In the genomic region with DNA sequence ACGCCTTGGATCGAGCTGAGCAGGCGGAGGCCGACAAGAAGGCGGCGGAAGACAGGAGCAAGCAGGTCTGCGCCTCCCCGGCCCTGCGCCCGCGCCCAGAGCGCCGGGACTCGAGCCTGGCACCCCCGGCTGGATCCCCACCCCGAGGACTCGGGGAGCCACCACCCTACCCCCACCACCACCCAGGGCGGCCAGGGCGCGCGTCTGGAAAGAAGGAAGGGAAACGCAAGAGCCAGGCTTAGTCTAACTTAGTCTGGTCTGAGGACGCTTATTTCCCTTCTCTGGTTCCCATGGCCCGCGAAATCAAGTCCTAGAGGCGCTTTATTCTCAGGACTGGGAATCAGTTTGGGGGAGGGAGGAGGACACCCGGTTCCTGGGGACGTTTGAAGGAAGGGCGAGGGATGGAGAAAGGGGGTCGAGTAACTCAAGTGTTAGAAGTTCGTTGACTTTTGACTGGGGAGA, we compare ENCODE assay signal across 1 cellular context.
TF ChIP-seq lines count a peak whose summit lies in the region.

No MANE protein-coding gene starts in this region.

TF ChIP-seq in GM23338, 12 proteins besides CTCF, POLR2A, EP300 and RAD21 (continued from another document):
- TF ChIP-seq, protein P1, sequence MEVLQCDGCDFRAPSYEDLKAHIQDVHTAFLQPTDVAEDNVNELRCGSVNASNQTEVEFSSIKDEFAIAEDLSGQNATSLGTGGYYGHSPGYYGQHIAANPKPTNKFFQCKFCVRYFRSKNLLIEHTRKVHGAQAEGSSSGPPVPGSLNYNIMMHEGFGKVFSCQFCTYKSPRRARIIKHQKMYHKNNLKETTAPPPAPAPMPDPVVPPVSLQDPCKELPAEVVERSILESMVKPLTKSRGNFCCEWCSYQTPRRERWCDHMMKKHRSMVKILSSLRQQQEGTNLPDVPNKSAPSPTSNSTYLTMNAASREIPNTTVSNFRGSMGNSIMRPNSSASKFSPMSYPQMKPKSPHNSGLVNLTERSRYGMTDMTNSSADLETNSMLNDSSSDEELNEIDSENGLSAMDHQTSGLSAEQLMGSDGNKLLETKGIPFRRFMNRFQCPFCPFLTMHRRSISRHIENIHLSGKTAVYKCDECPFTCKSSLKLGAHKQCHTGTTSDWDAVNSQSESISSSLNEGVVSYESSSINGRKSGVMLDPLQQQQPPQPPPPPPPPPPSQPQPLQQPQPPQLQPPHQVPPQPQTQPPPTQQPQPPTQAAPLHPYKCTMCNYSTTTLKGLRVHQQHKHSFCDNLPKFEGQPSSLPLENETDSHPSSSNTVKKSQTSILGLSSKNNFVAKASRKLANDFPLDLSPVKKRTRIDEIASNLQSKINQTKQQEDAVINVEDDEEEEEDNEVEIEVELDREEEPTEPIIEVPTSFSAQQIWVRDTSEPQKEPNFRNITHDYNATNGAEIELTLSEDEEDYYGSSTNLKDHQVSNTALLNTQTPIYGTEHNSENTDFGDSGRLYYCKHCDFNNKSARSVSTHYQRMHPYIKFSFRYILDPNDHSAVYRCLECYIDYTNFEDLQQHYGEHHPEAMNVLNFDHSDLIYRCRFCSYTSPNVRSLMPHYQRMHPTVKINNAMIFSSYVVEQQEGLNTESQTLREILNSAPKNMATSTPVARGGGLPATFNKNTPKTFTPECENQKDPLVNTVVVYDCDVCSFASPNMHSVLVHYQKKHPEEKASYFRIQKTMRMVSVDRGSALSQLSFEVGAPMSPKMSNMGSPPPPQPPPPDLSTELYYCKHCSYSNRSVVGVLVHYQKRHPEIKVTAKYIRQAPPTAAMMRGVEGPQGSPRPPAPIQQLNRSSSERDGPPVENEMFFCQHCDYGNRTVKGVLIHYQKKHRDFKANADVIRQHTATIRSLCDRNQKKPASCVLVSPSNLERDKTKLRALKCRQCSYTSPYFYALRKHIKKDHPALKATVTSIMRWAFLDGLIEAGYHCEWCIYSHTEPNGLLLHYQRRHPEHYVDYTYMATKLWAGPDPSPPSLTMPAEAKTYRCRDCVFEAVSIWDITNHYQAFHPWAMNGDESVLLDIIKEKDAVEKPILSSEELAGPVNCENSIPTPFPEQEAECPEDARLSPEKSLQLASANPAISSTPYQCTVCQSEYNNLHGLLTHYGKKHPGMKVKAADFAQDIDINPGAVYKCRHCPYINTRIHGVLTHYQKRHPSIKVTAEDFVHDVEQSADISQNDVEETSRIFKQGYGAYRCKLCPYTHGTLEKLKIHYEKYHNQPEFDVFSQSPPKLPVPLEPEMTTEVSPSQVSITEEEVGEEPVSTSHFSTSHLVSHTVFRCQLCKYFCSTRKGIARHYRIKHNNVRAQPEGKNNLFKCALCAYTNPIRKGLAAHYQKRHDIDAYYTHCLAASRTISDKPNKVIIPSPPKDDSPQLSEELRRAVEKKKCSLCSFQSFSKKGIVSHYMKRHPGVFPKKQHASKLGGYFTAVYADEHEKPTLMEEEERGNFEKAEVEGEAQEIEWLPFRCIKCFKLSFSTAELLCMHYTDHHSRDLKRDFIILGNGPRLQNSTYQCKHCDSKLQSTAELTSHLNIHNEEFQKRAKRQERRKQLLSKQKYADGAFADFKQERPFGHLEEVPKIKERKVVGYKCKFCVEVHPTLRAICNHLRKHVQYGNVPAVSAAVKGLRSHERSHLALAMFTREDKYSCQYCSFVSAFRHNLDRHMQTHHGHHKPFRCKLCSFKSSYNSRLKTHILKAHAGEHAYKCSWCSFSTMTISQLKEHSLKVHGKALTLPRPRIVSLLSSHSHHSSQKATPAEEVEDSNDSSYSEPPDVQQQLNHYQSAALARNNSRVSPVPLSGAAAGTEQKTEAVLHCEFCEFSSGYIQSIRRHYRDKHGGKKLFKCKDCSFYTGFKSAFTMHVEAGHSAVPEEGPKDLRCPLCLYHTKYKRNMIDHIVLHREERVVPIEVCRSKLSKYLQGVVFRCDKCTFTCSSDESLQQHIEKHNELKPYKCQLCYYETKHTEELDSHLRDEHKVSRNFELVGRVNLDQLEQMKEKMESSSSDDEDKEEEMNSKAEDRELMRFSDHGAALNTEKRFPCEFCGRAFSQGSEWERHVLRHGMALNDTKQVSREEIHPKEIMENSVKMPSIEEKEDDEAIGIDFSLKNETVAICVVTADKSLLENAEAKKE (CRISPR knock-in tag; IDR thresholded peaks at IDR 0.05): no peak
- no peak for TF ChIP-seq ZNF114 (CRISPR knock-in tag; IDR thresholded peaks at IDR 0.05)
- no peak for TF ChIP-seq NANOG (IDR thresholded peaks at IDR 0.05; ENCODE audit: borderline replicate concordance)
- TF ChIP-seq, protein P2, sequence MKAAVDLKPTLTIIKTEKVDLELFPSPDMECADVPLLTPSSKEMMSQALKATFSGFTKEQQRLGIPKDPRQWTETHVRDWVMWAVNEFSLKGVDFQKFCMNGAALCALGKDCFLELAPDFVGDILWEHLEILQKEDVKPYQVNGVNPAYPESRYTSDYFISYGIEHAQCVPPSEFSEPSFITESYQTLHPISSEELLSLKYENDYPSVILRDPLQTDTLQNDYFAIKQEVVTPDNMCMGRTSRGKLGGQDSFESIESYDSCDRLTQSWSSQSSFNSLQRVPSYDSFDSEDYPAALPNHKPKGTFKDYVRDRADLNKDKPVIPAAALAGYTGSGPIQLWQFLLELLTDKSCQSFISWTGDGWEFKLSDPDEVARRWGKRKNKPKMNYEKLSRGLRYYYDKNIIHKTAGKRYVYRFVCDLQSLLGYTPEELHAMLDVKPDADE (IDR thresholded peaks at IDR 0.05): no peak
- TF ChIP-seq STAT1 (IDR thresholded peaks at IDR 0.05; ENCODE audit: unreplicated experiment): no peak
- TF ChIP-seq EZH2phosphoT487 (IDR thresholded peaks at IDR 0.05; ENCODE audit: unreplicated experiment): no peak
- no peak for TF ChIP-seq POLR2AphosphoS5 (IDR thresholded peaks at IDR 0.05; ENCODE audit: low read depth)
